In genomic region chr1:201885531-201886075, GRCh38 we compare ENCODE assay signal across 13 cellular contexts. TPM values are rescaled to one million over a fixed set of nuclear protein-coding genes. Genes with fewer than 3 reads are reported as not detected.
DNase-seq lines count a peak whose midpoint lies in the region; ATAC-seq and TF ChIP-seq lines count a peak whose summit lies in the region.
"Had no signal": no experiment of that assay in that cellular context is flagged by ENCODE, and none has a peak within 500 bp of the region (broad histone marks: within the 10 kb centered on the region; RNA-seq: fewer than 3 reads in every experiment).

No MANE protein-coding gene starts in this region.

- no peak overlapping the region for H3K27ac ChIP-seq in left lung
- peak overlapping the region in 2 of 4 donors; percentile 26 to 30 for H3K27ac ChIP-seq in esophagus squamous epithelium

- in situ Hi-C loops in astrocyte of the spinal cord (cut with HindIII; ENCODE audit: low sequenced_read_pairs): no loop called here

- DNase-seq in AG10803 (ENCODE audit: low read depth) (peak; percentile 46), HT-29 (ENCODE audit: low spot score) (peak; percentile 17), astrocyte of the spinal cord (ENCODE audit: low read depth, low spot score) (peak; percentile 43), left lung (peak; percentile 60 to 71), COLO668 (lab: John Stamatoyannopoulos, UW; ENCODE audit: unreplicated experiment) (no peak), DMS153 (lab: John Stamatoyannopoulos, UW) (no peak), C1 segment of cervical spinal cord (lab: John Stamatoyannopoulos, UW) (no peak), esophagus squamous epithelium (lab: John Stamatoyannopoulos, UW) (no peak)
- DNase-seq: activated CD8-positive, alpha-beta memory T cell treated with anti-CD3 and anti-CD28 coated beads, Interleukin-2, amount 50 U/mL, for 48 hours; hypothalamus; NCI-H82; stimulated activated naive B cell treated with anti-CD40 and anti-IgM and Interleukin-4, amounts not matched to agents 10 μg/mL and 1 μg/mL and 100 μg/mL, for 72 hours; T-helper 17 cell had no signal

- 29 to 43% methylated on average over 6 of the region's 6 CpGs for WGBS in esophagus squamous epithelium, 2 donors

- no peak for TF ChIP-seq POLR2A in esophagus squamous epithelium (IDR thresholded peaks at IDR 0.05)

- peaks cover 21 to 48% of the 10 kb centered on the region in 2 donors for H3K4me1 ChIP-seq in left lung
- H3K4me1 ChIP-seq in esophagus squamous epithelium: peaks cover 30 to 74% (median 38%) of the 10 kb centered on the region in 3 donors

- intact Hi-C loops in left lung (cut with DNase I) (loop anchor here in 1 of 2 donors (10.0 kb wide), 1 partner anchor 89 kb away; no protein-coding TSS in a partner anchor), esophagus squamous epithelium (cut with DNase I) (no loop called here)

- H3K36me3 ChIP-seq in left lung (no peaks in the 10 kb centered on the region), esophagus squamous epithelium (no peaks in the 10 kb centered on the region)

- peak; percentile 54 for ATAC-seq in left lung
- ATAC-seq: stimulated activated naive B cell treated with anti-CD40 and anti-IgM and Interleukin-4, amounts not matched to agents 10 μg/mL and 1 μg/mL and 100 μg/mL, for 72 hours; T-helper 17 cell had no signal

- H3K9me3 ChIP-seq in left lung (no peaks in the 10 kb centered on the region), esophagus squamous epithelium (no peaks in the 10 kb centered on the region)

- H3K4me3 ChIP-seq in AG10803 (ENCODE audit: low read length) (no peak overlapping the region), astrocyte of the spinal cord (ENCODE audit: low read depth, low read length) (no peak overlapping the region), left lung (no peak overlapping the region), esophagus squamous epithelium (no peak overlapping the region)

- H3K27me3 ChIP-seq in left lung (peaks cover 0 to 45% of the 10 kb centered on the region in 2 donors), esophagus squamous epithelium (peaks cover 0 to 28% (median 0%) of the 10 kb centered on the region in 4 donors)

- TF ChIP-seq CTCF in AG10803 (conservative IDR thresholded peaks at IDR 0.05; ENCODE audit: low read length): no peak
- TF ChIP-seq CTCF in astrocyte of the spinal cord (IDR thresholded peaks at IDR 0.05; ENCODE audit: low read depth, low read length): no peak
- no peak for TF ChIP-seq CTCF in left lung (IDR thresholded peaks at IDR 0.05)
- TF ChIP-seq CTCF in esophagus squamous epithelium (IDR thresholded peaks at IDR 0.05): no peak

RNA-seq across cellular contexts. Expression of gene SHISA4, which starts 3.1 kb away (rescaled TPM):
- 6.2 and 6.6 TPM in 2 replicates for total RNA-seq in HT-29 (2014; rRNA removed; shearing (Covaris generic))
- total RNA-seq in left lung (10 to 100 TPM; 12.7 to 26.1 TPM), esophagus squamous epithelium (10 to 100 TPM in 1 of 4 donors, 1 to 10 TPM in 3; 3.3 to 12.3 (median 5.6) TPM)

RNA-seq across cellular contexts. Expression of gene IPO9, which starts 56.6 kb away (rescaled TPM):
- 21.5 and 39.6 TPM in 2 replicates for total RNA-seq in HT-29 (2014; rRNA removed; shearing (Covaris generic))
- total RNA-seq in left lung (10 to 100 TPM; 49.3 to 59.2 TPM), esophagus squamous epithelium (10 to 100 TPM; 10.1 to 17.2 (median 12.3) TPM)

Comparison
In these comparisons a context has a peak if more than half of its experiments do, and no peak if none do; other contexts are left out.
1. DNase-seq: peak in AG10803 (single experiment), HT-29 (single experiment), astrocyte of the spinal cord (single experiment) and left lung (2 of 2); none in COLO668 (single experiment), DMS153 (single experiment), C1 segment of cervical spinal cord (0 of 14) and esophagus squamous epithelium (single experiment).